ENCODE assay signal across 1 cellular context in genomic region chr19:38729653-38730469, GRCh38.
TF ChIP-seq lines count a peak whose summit lies in the region.

No MANE protein-coding gene starts in this region.

TF ChIP-seq in HepG2, 621 proteins besides CTCF, POLR2A, EP300 and RAD21 (continued from another document and continues in another):
- TF ChIP-seq REST (IDR thresholded peaks at IDR 0.05; ENCODE audit: borderline replicate concordance in 1 of 2, low read depth in 1 of 2, low read length in 2 of 2): no peak
- no peak for TF ChIP-seq ZNF672 (CRISPR knock-in tag; IDR thresholded peaks at IDR 0.05)
- TF ChIP-seq ZNF883 (CRISPR knock-in tag; IDR thresholded peaks at IDR 0.05; ENCODE audit: not compliant biosample characterization): no peak
- TF ChIP-seq MAZ (IDR thresholded peaks at IDR 0.05; ENCODE audit: borderline replicate concordance, low read depth, low read length): no peak
- TF ChIP-seq MAZ (CRISPR knock-in tag; IDR thresholded peaks at IDR 0.05; ENCODE audit: low read depth): 0 out of 2 replicates have a peak, but pooled peaks have one; percentile 46
- peak; percentile 36; the same call in 1 of the 2 replicates for TF ChIP-seq ZBTB38 (CRISPR knock-in tag; IDR thresholded peaks at IDR 0.05)
- TF ChIP-seq NR2F6 (IDR thresholded peaks at IDR 0.05): no peak
- peak; percentile 26; the same call in 1 of the 2 replicates for TF ChIP-seq NR2F6 (CRISPR knock-in tag; IDR thresholded peaks at IDR 0.05)
- TF ChIP-seq ARID4A (CRISPR knock-in tag; IDR thresholded peaks at IDR 0.05; ENCODE audit: borderline replicate concordance): peak; percentile 48; the same call in 1 of the 2 replicates
- no peak for TF ChIP-seq KLF12 (CRISPR knock-in tag; IDR thresholded peaks at IDR 0.05; ENCODE audit: borderline replicate concordance)
- TF ChIP-seq ZNF143 (CRISPR knock-in tag; IDR thresholded peaks at IDR 0.05): no peak
- no peak for TF ChIP-seq MED13 (CRISPR knock-in tag; IDR thresholded peaks at IDR 0.05)
- no peak for TF ChIP-seq ZNF354B (CRISPR knock-in tag; IDR thresholded peaks at IDR 0.05)
- TF ChIP-seq PRDM4 (CRISPR knock-in tag; IDR thresholded peaks at IDR 0.05; ENCODE audit: borderline replicate concordance): no peak
- no peak for TF ChIP-seq ZNF556 (CRISPR knock-in tag; IDR thresholded peaks at IDR 0.05; ENCODE audit: borderline replicate concordance)
- TF ChIP-seq NFE2 (CRISPR knock-in tag; IDR thresholded peaks at IDR 0.05): no peak
- TF ChIP-seq, protein P1, sequence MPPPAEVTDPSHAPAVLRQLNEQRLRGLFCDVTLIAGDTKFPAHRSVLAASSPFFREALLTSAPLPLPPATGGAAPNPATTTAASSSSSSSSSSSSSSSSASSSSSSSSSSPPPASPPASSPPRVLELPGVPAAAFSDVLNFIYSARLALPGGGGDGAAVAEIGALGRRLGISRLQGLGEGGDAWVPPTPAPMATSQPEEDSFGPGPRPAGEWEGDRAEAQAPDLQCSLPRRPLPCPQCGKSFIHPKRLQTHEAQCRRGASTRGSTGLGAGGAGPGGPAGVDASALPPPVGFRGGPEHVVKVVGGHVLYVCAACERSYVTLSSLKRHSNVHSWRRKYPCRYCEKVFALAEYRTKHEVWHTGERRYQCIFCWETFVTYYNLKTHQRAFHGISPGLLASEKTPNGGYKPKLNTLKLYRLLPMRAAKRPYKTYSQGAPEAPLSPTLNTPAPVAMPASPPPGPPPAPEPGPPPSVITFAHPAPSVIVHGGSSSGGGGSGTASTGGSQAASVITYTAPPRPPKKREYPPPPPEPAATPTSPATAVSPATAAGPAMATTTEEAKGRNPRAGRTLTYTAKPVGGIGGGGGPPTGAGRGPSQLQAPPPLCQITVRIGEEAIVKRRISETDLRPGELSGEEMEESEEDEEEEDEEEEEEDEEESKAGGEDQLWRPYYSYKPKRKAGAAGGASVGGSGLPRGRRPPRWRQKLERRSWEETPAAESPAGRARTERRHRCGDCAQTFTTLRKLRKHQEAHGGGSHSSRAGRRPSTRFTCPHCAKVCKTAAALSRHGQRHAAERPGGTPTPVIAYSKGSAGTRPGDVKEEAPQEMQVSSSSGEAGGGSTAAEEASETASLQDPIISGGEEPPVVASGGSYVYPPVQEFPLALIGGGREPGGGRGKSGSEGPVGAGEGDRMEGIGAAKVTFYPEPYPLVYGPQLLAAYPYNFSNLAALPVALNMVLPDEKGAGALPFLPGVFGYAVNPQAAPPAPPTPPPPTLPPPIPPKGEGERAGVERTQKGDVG (CRISPR knock-in tag; IDR thresholded peaks at IDR 0.05; ENCODE audit: borderline replicate concordance): no peak
- TF ChIP-seq ZNF496 (CRISPR knock-in tag; IDR thresholded peaks at IDR 0.05; ENCODE audit: insufficient replicate concordance): no peak
- no peak for TF ChIP-seq NFE2L2 (IDR thresholded peaks at IDR 0.05; ENCODE audit: low read length)
- TF ChIP-seq ZBTB37 (CRISPR knock-in tag; IDR thresholded peaks at IDR 0.05): no peak
- TF ChIP-seq SRSF9 (IDR thresholded peaks at IDR 0.05; ENCODE audit: borderline replicate concordance, insufficient read depth, low read depth, low read length, poor library complexity, severe bottlenecking): no peak
- TF ChIP-seq JDP2 (CRISPR knock-in tag; IDR thresholded peaks at IDR 0.05; ENCODE audit: borderline replicate concordance): no peak
- no peak for TF ChIP-seq ZBTB7A (CRISPR knock-in tag; IDR thresholded peaks at IDR 0.05)
- no peak for TF ChIP-seq ZNF619 (CRISPR knock-in tag; IDR thresholded peaks at IDR 0.05)
- TF ChIP-seq, protein P2, sequence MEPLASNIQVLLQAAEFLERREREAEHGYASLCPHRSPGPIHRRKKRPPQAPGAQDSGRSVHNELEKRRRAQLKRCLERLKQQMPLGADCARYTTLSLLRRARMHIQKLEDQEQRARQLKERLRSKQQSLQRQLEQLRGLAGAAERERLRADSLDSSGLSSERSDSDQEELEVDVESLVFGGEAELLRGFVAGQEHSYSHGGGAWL (CRISPR knock-in tag; IDR thresholded peaks at IDR 0.05): no peak
- TF ChIP-seq, protein P3, sequence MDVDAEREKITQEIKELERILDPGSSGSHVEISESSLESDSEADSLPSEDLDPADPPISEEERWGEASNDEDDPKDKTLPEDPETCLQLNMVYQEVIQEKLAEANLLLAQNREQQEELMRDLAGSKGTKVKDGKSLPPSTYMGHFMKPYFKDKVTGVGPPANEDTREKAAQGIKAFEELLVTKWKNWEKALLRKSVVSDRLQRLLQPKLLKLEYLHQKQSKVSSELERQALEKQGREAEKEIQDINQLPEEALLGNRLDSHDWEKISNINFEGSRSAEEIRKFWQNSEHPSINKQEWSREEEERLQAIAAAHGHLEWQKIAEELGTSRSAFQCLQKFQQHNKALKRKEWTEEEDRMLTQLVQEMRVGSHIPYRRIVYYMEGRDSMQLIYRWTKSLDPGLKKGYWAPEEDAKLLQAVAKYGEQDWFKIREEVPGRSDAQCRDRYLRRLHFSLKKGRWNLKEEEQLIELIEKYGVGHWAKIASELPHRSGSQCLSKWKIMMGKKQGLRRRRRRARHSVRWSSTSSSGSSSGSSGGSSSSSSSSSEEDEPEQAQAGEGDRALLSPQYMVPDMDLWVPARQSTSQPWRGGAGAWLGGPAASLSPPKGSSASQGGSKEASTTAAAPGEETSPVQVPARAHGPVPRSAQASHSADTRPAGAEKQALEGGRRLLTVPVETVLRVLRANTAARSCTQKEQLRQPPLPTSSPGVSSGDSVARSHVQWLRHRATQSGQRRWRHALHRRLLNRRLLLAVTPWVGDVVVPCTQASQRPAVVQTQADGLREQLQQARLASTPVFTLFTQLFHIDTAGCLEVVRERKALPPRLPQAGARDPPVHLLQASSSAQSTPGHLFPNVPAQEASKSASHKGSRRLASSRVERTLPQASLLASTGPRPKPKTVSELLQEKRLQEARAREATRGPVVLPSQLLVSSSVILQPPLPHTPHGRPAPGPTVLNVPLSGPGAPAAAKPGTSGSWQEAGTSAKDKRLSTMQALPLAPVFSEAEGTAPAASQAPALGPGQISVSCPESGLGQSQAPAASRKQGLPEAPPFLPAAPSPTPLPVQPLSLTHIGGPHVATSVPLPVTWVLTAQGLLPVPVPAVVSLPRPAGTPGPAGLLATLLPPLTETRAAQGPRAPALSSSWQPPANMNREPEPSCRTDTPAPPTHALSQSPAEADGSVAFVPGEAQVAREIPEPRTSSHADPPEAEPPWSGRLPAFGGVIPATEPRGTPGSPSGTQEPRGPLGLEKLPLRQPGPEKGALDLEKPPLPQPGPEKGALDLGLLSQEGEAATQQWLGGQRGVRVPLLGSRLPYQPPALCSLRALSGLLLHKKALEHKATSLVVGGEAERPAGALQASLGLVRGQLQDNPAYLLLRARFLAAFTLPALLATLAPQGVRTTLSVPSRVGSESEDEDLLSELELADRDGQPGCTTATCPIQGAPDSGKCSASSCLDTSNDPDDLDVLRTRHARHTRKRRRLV (CRISPR knock-in tag; IDR thresholded peaks at IDR 0.05): no peak
- no peak for TF ChIP-seq TARDBP (CRISPR knock-in tag; IDR thresholded peaks at IDR 0.05)
- TF ChIP-seq ETV5 (CRISPR knock-in tag; IDR thresholded peaks at IDR 0.05; ENCODE audit: borderline replicate concordance): no peak
- no peak for TF ChIP-seq AHR (CRISPR knock-in tag; IDR thresholded peaks at IDR 0.05)
- no peak for TF ChIP-seq ZFP36L1 (CRISPR knock-in tag; IDR thresholded peaks at IDR 0.05)
- TF ChIP-seq ZNF614 (CRISPR knock-in tag; IDR thresholded peaks at IDR 0.05; ENCODE audit: borderline replicate concordance): no peak; the same call in 1 of the 2 replicates
- no peak for TF ChIP-seq MTA3 (CRISPR knock-in tag; IDR thresholded peaks at IDR 0.05)
- TF ChIP-seq ZNF510 (CRISPR knock-in tag; IDR thresholded peaks at IDR 0.05; ENCODE audit: low read depth): no peak
- TF ChIP-seq ZXDC (CRISPR knock-in tag; IDR thresholded peaks at IDR 0.05): no peak
- TF ChIP-seq FOXO1 (CRISPR knock-in tag; IDR thresholded peaks at IDR 0.05): no peak
- no peak for TF ChIP-seq HES4 (CRISPR knock-in tag; IDR thresholded peaks at IDR 0.05; ENCODE audit: borderline replicate concordance)
